In the genomic region with DNA sequence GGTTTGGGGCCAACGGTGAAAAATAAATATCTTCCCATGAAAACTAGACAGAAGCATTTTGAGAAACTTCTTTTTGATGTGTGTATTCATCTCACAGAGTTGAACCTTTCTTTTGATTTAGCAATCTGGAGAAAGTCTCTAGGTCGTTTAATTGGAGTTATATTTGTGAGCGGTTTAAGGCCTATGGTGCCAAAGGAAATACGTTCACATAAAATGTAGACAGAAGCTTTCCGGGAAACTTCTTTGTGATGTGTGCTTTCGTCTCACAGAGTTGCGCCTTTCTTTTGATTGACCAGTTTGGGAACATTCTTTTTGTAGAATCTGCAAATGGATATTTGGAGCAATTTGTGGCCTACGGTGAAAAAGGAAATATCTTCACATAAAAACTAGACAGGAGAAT, we compare ENCODE assay signal across 1 cellular context.
DNase-seq lines count a peak whose midpoint lies in the region; TF ChIP-seq lines count a peak whose summit lies in the region.
"Not testable (repeated sequence)": the region's sequence is repeated elsewhere in the genome, so short reads cannot be mapped to it uniquely, and the experiment has no call there.

No MANE protein-coding gene starts in this region.

- H3K9me3 ChIP-seq in right atrium auricular region: peaks cover 0 to 32% of the 10 kb centered on the region in 2 donors

- not testable (repeated sequence) for H3K36me3 ChIP-seq in right atrium auricular region

- TF ChIP-seq CTCF in right atrium auricular region (IDR thresholded peaks at IDR 0.05): not testable (repeated sequence)

- H3K27me3 ChIP-seq in right atrium auricular region: not testable (repeated sequence)

- DNase-seq in right atrium auricular region (ENCODE audit: low spot score): peak; percentile 55

- H3K4me1 ChIP-seq in right atrium auricular region: not testable (repeated sequence)

- not testable (repeated sequence) for H3K27ac ChIP-seq in right atrium auricular region

- H3K4me3 ChIP-seq in right atrium auricular region: not testable (repeated sequence)
